ENCODE assay signal across 15 cellular contexts in genomic region chr3:121809249-121809648, GRCh38. TPM values are rescaled to one million over a fixed set of nuclear protein-coding genes. Genes with fewer than 3 reads are reported as not detected.
A peak's percentile ranks its signal among the peaks of the same experiment; 100 is the strongest.
DNase-seq lines count a peak whose midpoint lies in the region; ATAC-seq and TF ChIP-seq lines count a peak whose summit lies in the region.
"Had no signal": no experiment of that assay in that cellular context is flagged by ENCODE, and none has a peak within 500 bp of the region (broad histone marks: within the 10 kb centered on the region; RNA-seq: fewer than 3 reads in every experiment).

No MANE protein-coding gene starts in this region.

- H3K27ac ChIP-seq in right lobe of liver = no peak overlapping the region
- no peak overlapping the region for H3K27ac ChIP-seq in sigmoid colon
- H3K27ac ChIP-seq: BLaER1, cardiac muscle cell, tibial artery had no signal

- in situ Hi-C loops in GM13977 (cut with MboI; ENCODE audit: low pct_unique_long_range_greater_than_20kb, low sequenced_read_pairs, unreplicated experiment) = no loop called here

- no peak overlapping the region for H3K4me3 ChIP-seq in right lobe of liver
- H3K4me3 ChIP-seq in sigmoid colon = no peak overlapping the region
- H3K4me3 ChIP-seq: BLaER1, cardiac muscle cell, tibial artery had no signal

- no peaks in the 10 kb centered on the region for H3K27me3 Mint-ChIP-seq in Calu3 (ENCODE audit: unreplicated experiment)

- H3K4me1 ChIP-seq in right lobe of liver = no peaks in the 10 kb centered on the region
- no peaks in the 10 kb centered on the region for H3K4me1 ChIP-seq in sigmoid colon
- H3K4me1 ChIP-seq: BLaER1, tibial artery had no signal

- no peak overlapping the region for H3K4me3 Mint-ChIP-seq in Calu3 (ENCODE audit: low read depth, unreplicated experiment)

- ATAC-seq in GM19397 (IDR thresholded peaks at IDR 0.05; ENCODE audit: unreplicated experiment) = peak; percentile 82
- peak; percentile 95 for ATAC-seq in HG02840 (IDR thresholded peaks at IDR 0.05; ENCODE audit: low FRiP score, unreplicated experiment)
- peak; percentile 93 for ATAC-seq in HG03521 (IDR thresholded peaks at IDR 0.05; ENCODE audit: unreplicated experiment)
- ATAC-seq in right lobe of liver = no peak

- intact Hi-C loops in right lobe of liver (cut with DNase I) = no loop called here
- intact Hi-C loops in sigmoid colon (cut with DNase I) = no loop called here
- intact Hi-C loops in Calu3 (cut with micrococcal nuclease; ENCODE audit: unreplicated experiment) = no loop called here

- TF ChIP-seq EP300 in sigmoid colon (IDR thresholded peaks at IDR 0.05) = no peak

- DNase-seq in GM13977 (ENCODE audit: low spot score) = peak; percentile 45
- DNase-seq in SKM-1 treated with dmso at 0.1 percent for 144 hours (lab: John Stamatoyannopoulos, UW; ENCODE audit: unreplicated experiment) = no peak
- DNase-seq in right lobe of liver = no peak
- no peak for DNase-seq in sigmoid colon
- DNase-seq in Calu3 = no peak
- DNase-seq: activated T-cell treated with anti-CD3 and anti-CD28 coated beads for 4 hours; KBM-7; NCI-H69; stimulated activated CD4-positive, alpha-beta T cell treated with anti-CD3 and anti-CD28 coated beads, Interleukin-4, amount 100 ng/mL, for 4 hours; tibial artery had no signal

- peaks cover 17% of the 10 kb centered on the region for H3K4me1 Mint-ChIP-seq in Calu3 (ENCODE audit: low read depth, unreplicated experiment)

- CTCF ChIA-PET in Calu3 (lab: Charles Lee) = interaction anchor here (0.5 to 1.4 kb wide), 2 partner anchors 11 to 621 kb away, joined by 3 read pairs; no protein-coding TSS in a partner anchor

- H3K9me3 ChIP-seq in right lobe of liver (no peaks in the 10 kb centered on the region), sigmoid colon (no peaks in the 10 kb centered on the region)
- H3K9me3 ChIP-seq: BLaER1, tibial artery had no signal

- H3K27me3 ChIP-seq in right lobe of liver = no peaks in the 10 kb centered on the region
- H3K27me3 ChIP-seq in sigmoid colon = no peaks in the 10 kb centered on the region
- H3K27me3 ChIP-seq: BLaER1, cardiac muscle cell, tibial artery had no signal

- no peak overlapping the region for H3K27ac Mint-ChIP-seq in Calu3 (ENCODE audit: unreplicated experiment)

- TF ChIP-seq POLR2A in right lobe of liver (IDR thresholded peaks at IDR 0.05) (no peak), sigmoid colon (IDR thresholded peaks at IDR 0.05) (no peak)

- 0% methylated on average over 1 of the region's 1 CpG for WGBS in right lobe of liver (ENCODE audit: insufficient coverage, low coverage, low lambda C conversion rate, missing lambda C conversion rate)
- WGBS in sigmoid colon, 2 donors = 22 to 34% methylated on average over 1 of the region's 1 CpG

- H3K36me3 ChIP-seq in right lobe of liver = peaks cover 0 to 11% (median under 1%) of the 10 kb centered on the region in 4 donors
- H3K36me3 ChIP-seq in sigmoid colon = peaks cover 6 to 54% (median 15%) of the 10 kb centered on the region in 4 donors

- no peaks in the 10 kb centered on the region for H3K9me3 Mint-ChIP-seq in Calu3 (ENCODE audit: low read depth, unreplicated experiment)

- no peak for TF ChIP-seq CTCF in GM13977 (IDR thresholded peaks at IDR 0.05; ENCODE audit: extremely low read depth, insufficient read depth, missing control alignments)
- TF ChIP-seq CTCF in right lobe of liver (IDR thresholded peaks at IDR 0.05) = no peak
- TF ChIP-seq CTCF in sigmoid colon (IDR thresholded peaks at IDR 0.05) = no peak
- TF ChIP-seq CTCF in Calu3 (IDR thresholded peaks at IDR 0.05; ENCODE audit: unreplicated experiment) = no peak

- no peaks in the 10 kb centered on the region for H3K36me3 Mint-ChIP-seq in Calu3 (ENCODE audit: insufficient read depth, unreplicated experiment)

- no TSS peak for BruUV-seq in Calu3 (replicated peaks; lab: Mats Ljungman, UMichigan)

RNA-seq across cellular contexts. Expression of gene IQCB1, which starts 25.6 kb away (rescaled TPM):
- 1 to 10 TPM; 3.6 to 8.8 (median 5.4) TPM for total RNA-seq in right lobe of liver
- 10 to 100 TPM; 18.9 to 21.6 (median 19.8) TPM for total RNA-seq in sigmoid colon
- polyA plus RNA-seq in sigmoid colon = 10 to 100 TPM in 1 of 3 donors, 1 to 10 TPM in 2; 6.2 to 15.3 (median 7.2) TPM
- total RNA-seq in Calu3 (2022) = 25.0 and 26.7 TPM in 2 replicates

RNA-seq across cellular contexts. Expression of gene EAF2, which starts 25.8 kb away (rescaled TPM):
- total RNA-seq in right lobe of liver = 1 to 10 TPM; 1.4 to 3.0 (median 2.0) TPM
- total RNA-seq in sigmoid colon = 1 to 10 TPM; 3.3 to 7.8 (median 6.5) TPM
- 10 to 100 TPM in 2 of 3 donors, 1 to 10 TPM in 1; 9.6 to 16.0 (median 12.7) TPM for polyA plus RNA-seq in sigmoid colon
- total RNA-seq in Calu3 (2022) = 4.7 and 4.9 TPM in 2 replicates

RNA-seq across cellular contexts. Expression of gene GOLGB1, which starts 59.7 kb away (rescaled TPM):
- total RNA-seq in right lobe of liver (10 to 100 TPM; 26.8 to 31.7 (median 29.5) TPM), sigmoid colon (10 to 100 TPM; 44.8 to 70.1 (median 54.5) TPM), Calu3 (2022) (42.4 and 42.8 TPM in 2 replicates)
- polyA plus RNA-seq in sigmoid colon = 10 to 100 TPM in 2 of 3 donors, 1 to 10 TPM in 1; 9.7 to 25.3 (median 13.2) TPM

Comparison
In these comparisons a context has a peak if more than half of its experiments do, and no peak if none do; other contexts are left out.
1. ATAC-seq: peak in GM19397 (single experiment), HG02840 (single experiment) and HG03521 (single experiment); none in right lobe of liver (0 of 4).